1 cellular context compared by ENCODE assay signal in genomic region chr11:12239396-12240298, GRCh38.
TF ChIP-seq lines count a peak whose summit lies in the region.

No MANE protein-coding gene starts in this region.

TF ChIP-seq in HepG2, 621 proteins besides CTCF, POLR2A, EP300 and RAD21 (continued from another document):
- peak; percentile 49; the same call in 1 of the 2 replicates for TF ChIP-seq ZBTB40 (IDR thresholded peaks at IDR 0.05)
- TF ChIP-seq ZBTB40 (CRISPR knock-in tag; IDR thresholded peaks at IDR 0.05): peak; percentile 86; the same call in 1 of the 2 replicates
